Comparison of ENCODE assay signal across 21 cellular contexts in the genomic region with DNA sequence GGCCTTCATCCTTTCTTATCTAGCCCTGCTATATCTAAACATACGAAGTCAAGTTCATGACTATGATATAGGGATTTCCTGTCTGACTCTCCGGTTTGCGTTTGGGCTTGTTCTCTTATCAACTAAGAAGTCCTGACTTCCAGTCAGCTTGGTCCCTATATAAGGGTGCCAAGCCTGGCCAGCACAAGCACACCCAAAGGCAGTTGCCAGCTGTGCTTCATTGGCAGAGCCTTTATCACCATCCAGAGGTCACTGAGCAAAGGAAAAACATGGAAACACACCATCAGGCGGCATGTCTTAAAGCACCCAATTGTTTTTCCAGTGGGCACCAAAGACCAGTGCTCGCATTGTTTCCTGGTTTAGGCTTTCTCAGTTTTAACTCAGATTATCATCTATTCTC.
"Had no signal": no experiment of that assay in that cellular context is flagged by ENCODE, and none has a peak within 500 bp of the region (broad histone marks: within the 10 kb centered on the region; RNA-seq: fewer than 3 reads in every experiment).

No MANE protein-coding gene starts in this region.

- H3K9me3 ChIP-seq: colonic mucosa, tibial nerve had no signal

- H3K27me3 ChIP-seq: colonic mucosa, tibial nerve had no signal

- ATAC-seq: activated CD4-positive, CD25-positive, alpha-beta regulatory T cell treated with anti-CD3 and anti-CD28 coated beads, Interleukin-2, amount 50 U/mL, for 24 hours; activated CD8-positive, alpha-beta memory T cell treated with anti-CD3 and anti-CD28 coated beads, Interleukin-2, amount 10 ng/mL, durations not matched to agents 7 days and 5 days; activated naive CD8-positive, alpha-beta T cell treated with anti-CD3 and anti-CD28 coated beads, Interleukin-2, amount 50 U/mL, for 24 hours; stimulated activated naive CD8-positive, alpha-beta T cell treated with anti-CD3 and anti-CD28 coated beads, Interleukin-15, Interleukin-2, amounts not matched to agents 100 U/mL and 50 U/mL, for 24 hours had no signal

- FAIRE-seq: kidney, urothelium cell line had no signal

- DNase-seq: activated CD4-positive, alpha-beta memory T cell treated with anti-CD3 and anti-CD28 coated beads, Interleukin-2, amount 10 ng/mL, durations not matched to agents 7 days and 5 days; activated CD4-positive, alpha-beta T cell treated with anti-CD3 and anti-CD28 coated beads, Interleukin-2, amount 10 ng/mL, durations not matched to agents 24 days and 14 days; activated CD8-positive, alpha-beta memory T cell treated with anti-CD3 and anti-CD28 coated beads, Interleukin-2, amount 10 ng/mL, durations not matched to agents 7 days and 5 days; activated gamma-delta T cell; activated naive CD4-positive, alpha-beta T cell treated with anti-CD3 and anti-CD28 coated beads, Interleukin-2, amount 50 U/mL, for 16 hours; activated naive CD8-positive, alpha-beta T cell treated with anti-CD3 and anti-CD28 coated beads, Interleukin-2, amount 50 U/mL, for 24 hours; activated T-cell treated with anti-CD3 and anti-CD28 coated beads for 4 hours; colonic mucosa; kidney; naive B cell; nucleus accumbens; stimulated activated CD4-positive, alpha-beta T cell treated with anti-CD3 and anti-CD28 coated beads, Interleukin-4, amount 100 ng/mL, for 4 hours; stimulated activated naive CD8-positive, alpha-beta T cell treated with anti-CD3 and anti-CD28 coated beads, Interleukin-15, Interleukin-2, amounts not matched to agents 100 U/mL and 50 U/mL, for 24 hours; substantia nigra; T-helper 9 cell had no signal

- H3K27ac Mint-ChIP-seq: activated CD4-positive, alpha-beta memory T cell treated with anti-CD3 and anti-CD28 coated beads, Interleukin-2, amount 10 ng/mL, durations not matched to agents 7 days and 5 days; activated CD4-positive, alpha-beta T cell treated with anti-CD3 and anti-CD28 coated beads, Interleukin-2, amount 10 ng/mL, durations not matched to agents 24 days and 14 days; activated CD8-positive, alpha-beta memory T cell treated with anti-CD3 and anti-CD28 coated beads, Interleukin-2, amount 10 ng/mL, durations not matched to agents 7 days and 5 days; activated naive CD8-positive, alpha-beta T cell treated with anti-CD3 and anti-CD28 coated beads, Interleukin-2, amount 50 U/mL, for 24 hours; naive B cell had no signal

- H3K4me3 ChIP-seq: colonic mucosa, lung, tibial nerve had no signal

- H3K4me3 Mint-ChIP-seq: activated CD4-positive, alpha-beta memory T cell treated with anti-CD3 and anti-CD28 coated beads, Interleukin-2, amount 10 ng/mL, durations not matched to agents 7 days and 5 days; activated CD4-positive, alpha-beta T cell treated with anti-CD3 and anti-CD28 coated beads, Interleukin-2, amount 10 ng/mL, durations not matched to agents 24 days and 14 days; activated CD8-positive, alpha-beta memory T cell treated with anti-CD3 and anti-CD28 coated beads, Interleukin-2, amount 10 ng/mL, durations not matched to agents 7 days and 5 days; activated naive CD8-positive, alpha-beta T cell treated with anti-CD3 and anti-CD28 coated beads, Interleukin-2, amount 50 U/mL, for 24 hours; central memory CD8-positive, alpha-beta T cell had no signal

- H3K4me1 ChIP-seq: colonic mucosa had no signal

- H3K4me1 Mint-ChIP-seq: activated naive CD8-positive, alpha-beta T cell treated with anti-CD3 and anti-CD28 coated beads, Interleukin-2, amount 50 U/mL, for 24 hours; central memory CD8-positive, alpha-beta T cell had no signal

- H3K27ac ChIP-seq: colonic mucosa, epithelial cell of prostate had no signal

- H3K9me3 Mint-ChIP-seq: activated CD4-positive, alpha-beta memory T cell treated with anti-CD3 and anti-CD28 coated beads, Interleukin-2, amount 10 ng/mL, durations not matched to agents 7 days and 5 days; activated CD4-positive, alpha-beta T cell treated with anti-CD3 and anti-CD28 coated beads, Interleukin-2, amount 10 ng/mL, durations not matched to agents 24 days and 14 days; activated naive CD8-positive, alpha-beta T cell treated with anti-CD3 and anti-CD28 coated beads, Interleukin-2, amount 50 U/mL, for 24 hours; central memory CD8-positive, alpha-beta T cell; naive B cell had no signal

- H3K27me3 Mint-ChIP-seq: activated CD4-positive, alpha-beta memory T cell treated with anti-CD3 and anti-CD28 coated beads, Interleukin-2, amount 10 ng/mL, durations not matched to agents 7 days and 5 days; activated CD4-positive, alpha-beta T cell treated with anti-CD3 and anti-CD28 coated beads, Interleukin-2, amount 10 ng/mL, durations not matched to agents 24 days and 14 days; activated CD8-positive, alpha-beta memory T cell treated with anti-CD3 and anti-CD28 coated beads, Interleukin-2, amount 10 ng/mL, durations not matched to agents 7 days and 5 days; activated naive CD8-positive, alpha-beta T cell treated with anti-CD3 and anti-CD28 coated beads, Interleukin-2, amount 50 U/mL, for 24 hours; central memory CD8-positive, alpha-beta T cell; naive B cell had no signal
